Comparison of ENCODE assay signal across 13 cellular contexts in the genomic region with DNA sequence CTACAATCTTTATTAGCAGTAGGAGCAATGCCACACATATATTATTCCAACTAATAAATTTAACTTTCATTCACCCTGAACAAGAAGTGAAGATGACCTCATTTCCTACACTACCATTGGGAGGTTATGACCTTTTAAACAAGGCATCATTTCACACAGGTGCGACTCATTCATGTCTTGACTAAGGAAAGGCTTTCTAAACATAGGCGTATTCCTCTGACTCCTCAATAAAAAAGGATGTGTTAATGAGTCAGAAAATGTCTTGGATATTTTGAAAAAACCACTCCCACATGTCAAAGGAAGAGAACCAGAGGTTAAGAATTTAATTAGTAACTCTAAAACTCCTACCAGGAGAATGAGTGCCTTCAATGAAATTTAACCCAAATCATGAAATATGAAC.
DNase-seq lines count a peak whose midpoint lies in the region; ATAC-seq and TF ChIP-seq lines count a peak whose summit lies in the region.
"Had no signal": no experiment of that assay in that cellular context is flagged by ENCODE, and none has a peak within 500 bp of the region (broad histone marks: within the 10 kb centered on the region; RNA-seq: fewer than 3 reads in every experiment).

No MANE protein-coding gene starts in this region.

- H3K9me3 ChIP-seq in mammary epithelial cell (replicated peaks; ENCODE audit: insufficient read depth, low read length) (no peaks in the 10 kb centered on the region), prostate gland (no peaks in the 10 kb centered on the region)
- H3K9me3 ChIP-seq: right atrium auricular region, SJSA1 had no signal

- H3K4me3 ChIP-seq in mammary epithelial cell (replicated peaks in 1 of 3; ENCODE audit: insufficient read depth in 1 of 3, low read depth in 2 of 3, low read length in 3 of 3) (no peak overlapping the region), prostate gland (no peak overlapping the region)
- H3K4me3 ChIP-seq: right atrium auricular region, SJSA1 had no signal

- no peak for TF ChIP-seq CTCF in mammary epithelial cell (conservative IDR thresholded peaks at IDR 0.05 in 1 of 2, IDR thresholded peaks at IDR 0.05 in 1 of 2; ENCODE audit: extremely low read depth in 1 of 2, insufficient read depth in 1 of 2, low read depth in 1 of 2, low read length in 2 of 2)
- TF ChIP-seq CTCF in prostate gland (IDR thresholded peaks at IDR 0.05): no peak

- H2AFZ ChIP-seq in mammary epithelial cell (ENCODE audit: low read depth, low read length): no peak overlapping the region

- dilution Hi-C loops in mammary epithelial cell (cut with HindIII; ENCODE audit: low sequenced_read_pairs): no loop called here

- peaks cover 85% of the 10 kb centered on the region for H3K79me2 ChIP-seq in mammary epithelial cell (ENCODE audit: insufficient read depth, low read length)

- H3K27ac ChIP-seq in mammary epithelial cell (ENCODE audit: insufficient read depth, low read depth, low read length) (peak overlapping the region; percentile 68), prostate gland (no peak overlapping the region)
- H3K27ac ChIP-seq: right atrium auricular region, SJSA1 had no signal

- H3K36me3 ChIP-seq in mammary epithelial cell (ENCODE audit: insufficient read depth, low read length) (peaks cover 10% of the 10 kb centered on the region), prostate gland (no peaks in the 10 kb centered on the region)
- H3K36me3 ChIP-seq: right atrium auricular region had no signal

- CTCF ChIA-PET in mammary epithelial cell (lab: Charles Lee; ENCODE audit: low non-redundant PET): no interaction called here

- intact Hi-C loops in mammary epithelial cell (cut with micrococcal nuclease): loop anchor here (2.0 kb wide), 1 partner anchor 486 kb away; no protein-coding TSS in a partner anchor
- intact Hi-C loops in prostate gland (cut with DNase I): no loop called here
- intact Hi-C loops in sciatic nerve (cut with DNase I): no loop called here

- no TSS peak for BruUV-seq in mammary epithelial cell (replicated peaks; lab: Mats Ljungman, UMichigan)

- no peak for TF ChIP-seq POLR2A in prostate gland (IDR thresholded peaks at IDR 0.05)

- DNase-seq in EL (peak; percentile 63), HT-29 (ENCODE audit: low spot score) (peak; percentile 24), mammary epithelial cell (peak; percentile 95), myocyte (ENCODE audit: low read depth) (peak; percentile 20), prostate gland (ENCODE audit: low spot score) (no peak), sciatic nerve (ENCODE audit: low spot score) (no peak)
- DNase-seq in activated effector memory CD4-positive, alpha-beta T cell treated with anti-CD3 and anti-CD28 coated beads, Interleukin-2, amount 50 U/mL, for 16 hours: no peak
- DNase-seq: activated CD4-positive, CD25-positive, alpha-beta regulatory T cell; cerebellar nuclear complex; NCI-H345 had no signal

- in situ Hi-C loops in mammary epithelial cell (cut with MboI; ENCODE audit: low sequenced_read_pairs in 2 of 2): no loop called here

- peak overlapping the region; percentile 50 for H3K4me2 ChIP-seq in mammary epithelial cell (ENCODE audit: insufficient read depth, low read depth, low read length)

- H3K9ac ChIP-seq in mammary epithelial cell (ENCODE audit: insufficient read depth, low read length): no peak overlapping the region

- WGBS in mammary epithelial cell (ENCODE audit: low coverage, missing lambda C conversion rate): 0% methylated on average over 2 of the region's 2 CpGs
- 72% methylated on average over 2 of the region's 2 CpGs for WGBS in prostate gland

- no peak for ATAC-seq in sciatic nerve
- ATAC-seq: HepG2 had no signal

- no peaks in the 10 kb centered on the region for H3K27me3 ChIP-seq in mammary epithelial cell (ENCODE audit: insufficient read depth, low read length)
- H3K27me3 ChIP-seq in prostate gland (replicated peaks; ENCODE audit: insufficient read depth): no peaks in the 10 kb centered on the region
- H3K27me3 ChIP-seq: right atrium auricular region, SJSA1 had no signal

- H3K4me1 ChIP-seq in mammary epithelial cell (ENCODE audit: insufficient read depth, low read length) (peaks cover 35% of the 10 kb centered on the region), prostate gland (replicated peaks) (no peaks in the 10 kb centered on the region)

- H4K20me1 ChIP-seq in mammary epithelial cell (ENCODE audit: insufficient read depth, low read length): no peaks in the 10 kb centered on the region

Comparison
In these comparisons a context has a peak if more than half of its experiments do, and no peak if none do; other contexts are left out.
1. DNase-seq: peak in EL (single experiment), HT-29 (single experiment), mammary epithelial cell (single experiment) and myocyte (single experiment); none in activated effector memory CD4-positive, alpha-beta T cell treated with anti-CD3 and anti-CD28 coated beads, Interleukin-2, amount 50 U/mL, for 16 hours (single experiment), prostate gland (single experiment) and sciatic nerve (single experiment).